In the genomic region with DNA sequence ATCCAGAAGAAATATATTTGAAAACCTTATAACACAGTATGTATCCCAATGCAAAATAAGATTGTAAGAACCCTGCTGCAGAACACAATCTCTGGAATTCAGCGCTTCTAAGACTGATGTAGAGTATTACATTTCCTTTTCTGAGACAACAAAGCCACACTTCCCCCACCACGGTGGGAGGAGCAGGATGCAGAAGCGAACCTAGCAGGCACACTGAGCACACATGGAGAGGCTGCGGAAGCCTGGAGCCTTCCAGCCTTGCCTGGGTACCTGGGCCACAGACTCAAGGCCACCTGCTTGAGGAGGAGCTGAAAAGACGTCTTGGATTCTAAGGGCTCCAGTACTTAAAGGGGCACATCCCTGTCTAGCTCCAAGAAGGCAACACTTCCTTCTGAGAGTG, we compare ENCODE assay signal across 9 cellular contexts. TPM values are rescaled to one million over a fixed set of nuclear protein-coding genes. Genes with fewer than 3 reads are reported as not detected.
DNase-seq lines count a peak whose midpoint lies in the region; ATAC-seq, FAIRE-seq and TF ChIP-seq lines count a peak whose summit lies in the region.
"Had no signal": no experiment of that assay in that cellular context is flagged by ENCODE, and none has a peak within 500 bp of the region (broad histone marks: within the 10 kb centered on the region; RNA-seq: fewer than 3 reads in every experiment).

No MANE protein-coding gene starts in this region.

- H3K4me3 Mint-ChIP-seq in activated naive CD8-positive, alpha-beta T cell treated with anti-CD3 and anti-CD28 coated beads, Interleukin-2, amount 50 U/mL, for 24 hours, result no peak overlapping the region
- no peak overlapping the region for H3K4me3 Mint-ChIP-seq in stimulated activated memory B cell treated with anti-CD40 and anti-IgM and Interleukin-4, amounts not matched to agents 10 μg/mL and 1 μg/mL and 100 μg/mL, for 72 hours

- H4K20me1 ChIP-seq in smooth muscle cell (ENCODE audit: low read depth), result no peaks in the 10 kb centered on the region

- WGBS in smooth muscle cell (ENCODE audit: low lambda C conversion rate), result 47% methylated on average over 5 of the region's 5 CpGs

- H3K36me3 Mint-ChIP-seq in activated naive CD8-positive, alpha-beta T cell treated with anti-CD3 and anti-CD28 coated beads, Interleukin-2, amount 50 U/mL, for 24 hours (ENCODE audit: low read depth), result peaks cover 44% of the 10 kb centered on the region
- H3K36me3 Mint-ChIP-seq in stimulated activated memory B cell treated with anti-CD40 and anti-IgM and Interleukin-4, amounts not matched to agents 10 μg/mL and 1 μg/mL and 100 μg/mL, for 72 hours, result peaks cover 46% of the 10 kb centered on the region

- peak overlapping the region; percentile 45 for H3K27ac Mint-ChIP-seq in activated naive CD8-positive, alpha-beta T cell treated with anti-CD3 and anti-CD28 coated beads, Interleukin-2, amount 50 U/mL, for 24 hours
- H3K27ac Mint-ChIP-seq in stimulated activated memory B cell treated with anti-CD40 and anti-IgM and Interleukin-4, amounts not matched to agents 10 μg/mL and 1 μg/mL and 100 μg/mL, for 72 hours, result peak overlapping the region; percentile 23

- no peak overlapping the region for H3K9ac ChIP-seq in smooth muscle cell (ENCODE audit: low read depth)

- no peaks in the 10 kb centered on the region for H3K36me3 ChIP-seq in smooth muscle cell (ENCODE audit: low read depth)

- no peak for FAIRE-seq in H54 (lab: Jason Lieb, UNC)

- TF ChIP-seq CTCF in smooth muscle cell (IDR thresholded peaks at IDR 0.05; ENCODE audit: borderline replicate concordance, insufficient read depth, poor library complexity, severe bottlenecking), result no peak

- H3F3A ChIP-seq in smooth muscle cell (ENCODE audit: low read depth), result no peaks in the 10 kb centered on the region

- in situ Hi-C loops in KBM-7 (cut with MboI; ENCODE audit: low pct_unique_long_range_greater_than_20kb, low sequenced_read_pairs), result no loop called here

- no peaks in the 10 kb centered on the region for H3K27me3 Mint-ChIP-seq in activated naive CD8-positive, alpha-beta T cell treated with anti-CD3 and anti-CD28 coated beads, Interleukin-2, amount 50 U/mL, for 24 hours
- no peaks in the 10 kb centered on the region for H3K27me3 Mint-ChIP-seq in stimulated activated memory B cell treated with anti-CD40 and anti-IgM and Interleukin-4, amounts not matched to agents 10 μg/mL and 1 μg/mL and 100 μg/mL, for 72 hours

- no peak for ATAC-seq in activated naive CD8-positive, alpha-beta T cell treated with anti-CD3 and anti-CD28 coated beads, Interleukin-2, amount 50 U/mL, for 24 hours
- ATAC-seq in stimulated activated memory B cell treated with anti-CD40 and anti-IgM and Interleukin-4, amounts not matched to agents 10 μg/mL and 1 μg/mL and 100 μg/mL, for 72 hours, result no peak

- H3K4me1 ChIP-seq in smooth muscle cell (ENCODE audit: low read depth), result no peaks in the 10 kb centered on the region

- H3K27me3 ChIP-seq in smooth muscle cell (ENCODE audit: low read depth), result no peaks in the 10 kb centered on the region

- no peak overlapping the region for H3K4me3 ChIP-seq in smooth muscle cell

- H3K9me3 Mint-ChIP-seq in activated naive CD8-positive, alpha-beta T cell treated with anti-CD3 and anti-CD28 coated beads, Interleukin-2, amount 50 U/mL, for 24 hours, result no peaks in the 10 kb centered on the region
- no peaks in the 10 kb centered on the region for H3K9me3 Mint-ChIP-seq in stimulated activated memory B cell treated with anti-CD40 and anti-IgM and Interleukin-4, amounts not matched to agents 10 μg/mL and 1 μg/mL and 100 μg/mL, for 72 hours

- H2AFZ ChIP-seq in smooth muscle cell (ENCODE audit: low read depth), result no peak overlapping the region

- no peaks in the 10 kb centered on the region for H3K9me3 ChIP-seq in smooth muscle cell (replicated peaks; ENCODE audit: low read depth)

- H3K4me1 Mint-ChIP-seq in activated naive CD8-positive, alpha-beta T cell treated with anti-CD3 and anti-CD28 coated beads, Interleukin-2, amount 50 U/mL, for 24 hours, result peaks cover 24% of the 10 kb centered on the region
- peaks cover 23% of the 10 kb centered on the region for H3K4me1 Mint-ChIP-seq in stimulated activated memory B cell treated with anti-CD40 and anti-IgM and Interleukin-4, amounts not matched to agents 10 μg/mL and 1 μg/mL and 100 μg/mL, for 72 hours

- no peaks in the 10 kb centered on the region for H3K79me2 ChIP-seq in smooth muscle cell (ENCODE audit: low read depth)

- no peak overlapping the region for H3K4me2 ChIP-seq in smooth muscle cell

- no peak overlapping the region for H3K27ac ChIP-seq in smooth muscle cell (ENCODE audit: low read depth)

- no peak for TF ChIP-seq POLR2A in H54 (IDR thresholded peaks at IDR 0.05; ENCODE audit: low read depth, low read length)

- DNase-seq in KBM-7, result peak; percentile 53
- DNase-seq in activated naive CD8-positive, alpha-beta T cell treated with anti-CD3 and anti-CD28 coated beads, Interleukin-2, amount 50 U/mL, for 24 hours, result no peak
- DNase-seq in iPS-NIHi11 (ENCODE audit: low spot score), result peak; percentile 75
- no peak for DNase-seq in smooth muscle cell (lab: John Stamatoyannopoulos, UW; ENCODE audit: unreplicated experiment)
- no peak for DNase-seq in H54 (ENCODE audit: insufficient read length, low spot score)
- DNase-seq in DMS114 treated with DMSO at 0.1 percent for 48 hours (lab: John Stamatoyannopoulos, UW; ENCODE audit: unreplicated experiment), result no peak
- DNase-seq: cortex of kidney, MM.1S had no signal

RNA-seq across cellular contexts. Expression of a gene that starts 46.4 kb away (rescaled TPM):
- total RNA-seq in smooth muscle cell, result 4.2 and 6.6 TPM in 2 replicates
- polyA plus RNA-seq in smooth muscle cell, result 7.7 and 7.8 TPM in 2 replicates

RNA-seq across cellular contexts. Expression of a gene that starts 49.7 kb away (rescaled TPM):
- total RNA-seq in smooth muscle cell, result 27.3 and 27.4 TPM in 2 replicates
- polyA plus RNA-seq in smooth muscle cell, result 20.3 and 24.9 TPM in 2 replicates

RNA-seq across cellular contexts. Expression of a gene that starts 52.7 kb away (rescaled TPM):
- 31.1 and 35.6 TPM in 2 replicates for total RNA-seq in smooth muscle cell
- 11.6 and 12.0 TPM in 2 replicates for polyA plus RNA-seq in smooth muscle cell

Comparison
In these comparisons a context has a peak if more than half of its experiments do, and no peak if none do; other contexts are left out.
1. DNase-seq: peak in KBM-7 (single experiment) and iPS-NIHi11 (single experiment); none in activated naive CD8-positive, alpha-beta T cell treated with anti-CD3 and anti-CD28 coated beads, Interleukin-2, amount 50 U/mL, for 24 hours (single experiment), smooth muscle cell (single experiment), H54 (single experiment) and DMS114 treated with DMSO at 0.1 percent for 48 hours (single experiment).